ENCODE assay signal across 18 cellular contexts in genomic region chr9:84822589-84823233, GRCh38.
DNase-seq lines count a peak whose midpoint lies in the region; ATAC-seq and TF ChIP-seq lines count a peak whose summit lies in the region.
"Had no signal": no experiment of that assay in that cellular context is flagged by ENCODE, and none has a peak within 500 bp of the region (broad histone marks: within the 10 kb centered on the region; RNA-seq: fewer than 3 reads in every experiment).

No MANE protein-coding gene starts in this region.

- TF ChIP-seq CTCF in left ventricle myocardium inferior (IDR thresholded peaks at IDR 0.05; ENCODE audit: borderline replicate concordance) = no peak
- no peak for TF ChIP-seq CTCF in smooth muscle cell (IDR thresholded peaks at IDR 0.05; ENCODE audit: borderline replicate concordance, insufficient read depth, poor library complexity, severe bottlenecking)

- H3K27ac ChIP-seq in left ventricle myocardium inferior (replicated peaks) (peak overlapping the region; percentile 52), smooth muscle cell (ENCODE audit: low read depth) (no peak overlapping the region)
- H3K27ac ChIP-seq: lower lobe of right lung had no signal

- DNase-seq in left ventricle myocardium inferior = no peak
- no peak for DNase-seq in HUDEP-2 (lab: John Stamatoyannopoulos, UW; ENCODE audit: unreplicated experiment in 76 of 76)
- no peak for DNase-seq in activated effector memory CD4-positive, alpha-beta T cell treated with anti-CD3 and anti-CD28 coated beads, Interleukin-2, amount 50 U/mL, for 16 hours
- DNase-seq in smooth muscle cell (lab: John Stamatoyannopoulos, UW; ENCODE audit: unreplicated experiment) = no peak
- DNase-seq in NCI-H1417 treated with DMSO at 0.1 percent for 48 hours (lab: John Stamatoyannopoulos, UW) = no peak
- DNase-seq: activated CD8-positive, alpha-beta T cell treated with anti-CD3 and anti-CD28 coated beads, Interleukin-2, amount 10 ng/mL, durations not matched to agents 7 days and 5 days; activated effector memory CD4-positive, alpha-beta T cell treated with Interleukin-2 at 50 U/mL for 16 hours; anterior cingulate cortex; H9; lower lobe of right lung; NCI-H187 treated with DMSO at 0.1 percent for 48 hours; NCI-H526 treated with DMSO at 0.1 percent for 48 hours; nephron progenitor cell had no signal

- H3K36me3 ChIP-seq in left ventricle myocardium inferior (no peaks in the 10 kb centered on the region), smooth muscle cell (ENCODE audit: low read depth) (no peaks in the 10 kb centered on the region)
- H3K36me3 ChIP-seq: gastroesophageal sphincter, lower lobe of right lung had no signal

- H3K4me3 ChIP-seq in left ventricle myocardium inferior (no peak overlapping the region), smooth muscle cell (no peak overlapping the region)
- H3K4me3 ChIP-seq: gastroesophageal sphincter, lower lobe of right lung had no signal

- no peaks in the 10 kb centered on the region for H3F3A ChIP-seq in smooth muscle cell (ENCODE audit: low read depth)

- peaks cover 19% of the 10 kb centered on the region for H3K27me3 ChIP-seq in left ventricle myocardium inferior (ENCODE audit: low read depth)
- peaks cover 87% of the 10 kb centered on the region for H3K27me3 ChIP-seq in smooth muscle cell (ENCODE audit: low read depth)
- H3K27me3 ChIP-seq: gastroesophageal sphincter had no signal

- no peak overlapping the region for H3K4me2 ChIP-seq in smooth muscle cell

- no peak overlapping the region for H2AFZ ChIP-seq in smooth muscle cell (ENCODE audit: low read depth)

- no peaks in the 10 kb centered on the region for H3K9me3 ChIP-seq in left ventricle myocardium inferior (replicated peaks)
- no peaks in the 10 kb centered on the region for H3K9me3 ChIP-seq in smooth muscle cell (replicated peaks; ENCODE audit: low read depth)
- H3K9me3 ChIP-seq: gastroesophageal sphincter, lower lobe of right lung had no signal

- H4K20me1 ChIP-seq in smooth muscle cell (ENCODE audit: low read depth) = no peaks in the 10 kb centered on the region

- H3K4me1 ChIP-seq in left ventricle myocardium inferior (peaks cover 16% of the 10 kb centered on the region), smooth muscle cell (ENCODE audit: low read depth) (peaks cover 7% of the 10 kb centered on the region)
- H3K4me1 ChIP-seq: lower lobe of right lung had no signal

- ATAC-seq in GM18517 (IDR thresholded peaks at IDR 0.05; ENCODE audit: unreplicated experiment) (peak; percentile 49), GM21515 (IDR thresholded peaks at IDR 0.05; ENCODE audit: unreplicated experiment) (peak; percentile 46), HG03354 (IDR thresholded peaks at IDR 0.05; ENCODE audit: poor library complexity, severe bottlenecking, unreplicated experiment) (peak; percentile 82)
- ATAC-seq: activated CD8-positive, alpha-beta T cell treated with anti-CD3 and anti-CD28 coated beads, Interleukin-2, amount 10 ng/mL, durations not matched to agents 7 days and 5 days; gastroesophageal sphincter; lower lobe of right lung; Panc1 had no signal

- H3K79me2 ChIP-seq in smooth muscle cell (ENCODE audit: low read depth) = no peaks in the 10 kb centered on the region

- WGBS in smooth muscle cell (ENCODE audit: low lambda C conversion rate) = 88% methylated on average over 7 of the region's 7 CpGs

- no peak overlapping the region for H3K9ac ChIP-seq in smooth muscle cell (ENCODE audit: low read depth)

- intact Hi-C loops in left ventricle myocardium inferior (cut with micrococcal nuclease) = no loop called here
